In genomic region chr5:148808864-148809642, GRCh38 we compare ENCODE assay signal across 1 cellular context.
TF ChIP-seq lines count a peak whose summit lies in the region.

No MANE protein-coding gene starts in this region.

TF ChIP-seq in HepG2, 621 proteins besides CTCF, POLR2A, EP300 and RAD21 (continued from another document):
- TF ChIP-seq, protein P1, sequence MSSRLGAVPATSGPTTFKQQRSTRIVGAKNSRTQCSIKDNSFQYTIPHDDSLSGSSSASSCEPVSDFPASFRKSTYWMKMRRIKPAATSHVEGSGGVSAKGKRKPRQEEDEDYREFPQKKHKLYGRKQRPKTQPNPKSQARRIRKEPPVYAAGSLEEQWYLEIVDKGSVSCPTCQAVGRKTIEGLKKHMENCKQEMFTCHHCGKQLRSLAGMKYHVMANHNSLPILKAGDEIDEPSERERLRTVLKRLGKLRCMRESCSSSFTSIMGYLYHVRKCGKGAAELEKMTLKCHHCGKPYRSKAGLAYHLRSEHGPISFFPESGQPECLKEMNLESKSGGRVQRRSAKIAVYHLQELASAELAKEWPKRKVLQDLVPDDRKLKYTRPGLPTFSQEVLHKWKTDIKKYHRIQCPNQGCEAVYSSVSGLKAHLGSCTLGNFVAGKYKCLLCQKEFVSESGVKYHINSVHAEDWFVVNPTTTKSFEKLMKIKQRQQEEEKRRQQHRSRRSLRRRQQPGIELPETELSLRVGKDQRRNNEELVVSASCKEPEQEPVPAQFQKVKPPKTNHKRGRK (CRISPR knock-in tag; IDR thresholded peaks at IDR 0.05), result no peak
- TF ChIP-seq ZBTB4 (CRISPR knock-in tag; IDR thresholded peaks at IDR 0.05; ENCODE audit: borderline replicate concordance) (no peak), ONECUT2 (CRISPR knock-in tag; IDR thresholded peaks at IDR 0.05) (no peak), ZBTB1 (CRISPR knock-in tag; IDR thresholded peaks at IDR 0.05; ENCODE audit: borderline replicate concordance) (no peak), MAFG (CRISPR knock-in tag; IDR thresholded peaks at IDR 0.05) (no peak), ZNF367 (CRISPR knock-in tag; IDR thresholded peaks at IDR 0.05; ENCODE audit: borderline replicate concordance) (no peak), RFX3 (CRISPR knock-in tag; IDR thresholded peaks at IDR 0.05) (no peak), GLI4 (CRISPR knock-in tag; IDR thresholded peaks at IDR 0.05; ENCODE audit: borderline replicate concordance) (no peak), HHEX (CRISPR knock-in tag; IDR thresholded peaks at IDR 0.05) (no peak), ZBTB8A (CRISPR knock-in tag; IDR thresholded peaks at IDR 0.05; ENCODE audit: borderline replicate concordance, low read depth) (no peak), DNMT3B (CRISPR knock-in tag; conservative IDR thresholded peaks at IDR 0.05) (no peak), ZNF362 (CRISPR knock-in tag; IDR thresholded peaks at IDR 0.05; ENCODE audit: borderline replicate concordance) (no peak), SRY (CRISPR knock-in tag; IDR thresholded peaks at IDR 0.05) (no peak)
- TF ChIP-seq, protein P2, sequence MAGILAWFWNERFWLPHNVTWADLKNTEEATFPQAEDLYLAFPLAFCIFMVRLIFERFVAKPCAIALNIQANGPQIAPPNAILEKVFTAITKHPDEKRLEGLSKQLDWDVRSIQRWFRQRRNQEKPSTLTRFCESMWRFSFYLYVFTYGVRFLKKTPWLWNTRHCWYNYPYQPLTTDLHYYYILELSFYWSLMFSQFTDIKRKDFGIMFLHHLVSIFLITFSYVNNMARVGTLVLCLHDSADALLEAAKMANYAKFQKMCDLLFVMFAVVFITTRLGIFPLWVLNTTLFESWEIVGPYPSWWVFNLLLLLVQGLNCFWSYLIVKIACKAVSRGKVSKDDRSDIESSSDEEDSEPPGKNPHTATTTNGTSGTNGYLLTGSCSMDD (CRISPR knock-in tag; IDR thresholded peaks at IDR 0.05), result no peak
- TF ChIP-seq, protein P3, sequence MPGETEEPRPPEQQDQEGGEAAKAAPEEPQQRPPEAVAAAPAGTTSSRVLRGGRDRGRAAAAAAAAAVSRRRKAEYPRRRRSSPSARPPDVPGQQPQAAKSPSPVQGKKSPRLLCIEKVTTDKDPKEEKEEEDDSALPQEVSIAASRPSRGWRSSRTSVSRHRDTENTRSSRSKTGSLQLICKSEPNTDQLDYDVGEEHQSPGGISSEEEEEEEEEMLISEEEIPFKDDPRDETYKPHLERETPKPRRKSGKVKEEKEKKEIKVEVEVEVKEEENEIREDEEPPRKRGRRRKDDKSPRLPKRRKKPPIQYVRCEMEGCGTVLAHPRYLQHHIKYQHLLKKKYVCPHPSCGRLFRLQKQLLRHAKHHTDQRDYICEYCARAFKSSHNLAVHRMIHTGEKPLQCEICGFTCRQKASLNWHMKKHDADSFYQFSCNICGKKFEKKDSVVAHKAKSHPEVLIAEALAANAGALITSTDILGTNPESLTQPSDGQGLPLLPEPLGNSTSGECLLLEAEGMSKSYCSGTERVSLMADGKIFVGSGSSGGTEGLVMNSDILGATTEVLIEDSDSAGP (CRISPR knock-in tag; IDR thresholded peaks at IDR 0.05; ENCODE audit: borderline replicate concordance), result no peak
